In the genomic region with DNA sequence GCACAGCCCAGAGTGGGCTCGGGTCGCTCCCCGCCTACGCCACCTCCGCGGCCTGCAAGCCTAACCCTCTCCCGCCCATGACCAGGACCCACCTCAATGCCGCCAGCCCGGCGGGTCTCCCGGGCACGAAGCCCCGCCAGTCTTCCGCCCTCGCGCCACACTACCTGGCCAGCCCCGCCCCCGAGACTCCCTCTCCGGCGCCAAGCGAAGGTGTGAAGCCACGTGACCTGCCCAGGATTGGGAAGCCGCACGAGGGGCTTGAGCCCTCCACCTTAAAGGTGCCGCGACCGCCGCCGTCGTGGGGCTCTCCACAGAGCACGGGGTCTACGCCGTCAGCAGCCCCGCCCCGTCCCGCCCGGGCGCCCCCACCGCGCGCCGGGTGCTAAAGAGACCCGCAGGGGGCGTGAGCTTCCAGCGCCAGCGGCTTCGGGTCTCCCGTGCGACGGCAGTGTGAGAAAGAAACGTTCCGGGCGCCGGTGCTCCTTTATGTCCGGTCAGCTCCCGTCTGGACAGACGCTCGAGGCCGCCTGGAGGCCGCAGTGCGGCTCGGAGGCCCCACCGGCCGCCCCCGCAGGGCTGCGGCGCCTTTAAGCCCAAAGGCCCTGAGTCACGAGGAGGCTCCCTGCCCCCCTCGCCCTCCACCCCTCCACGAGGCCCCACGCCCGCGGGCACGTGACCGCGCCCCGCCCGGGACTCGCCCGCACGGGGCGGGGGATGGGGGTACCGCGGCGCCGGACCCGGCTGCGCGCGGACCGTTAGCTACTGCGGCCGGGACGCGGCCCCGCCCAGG, we compare ENCODE assay signal across 10 cellular contexts. TPM values are rescaled to one million over a fixed set of nuclear protein-coding genes. Genes with fewer than 3 reads are reported as not detected.
DNase-seq lines count a peak whose midpoint lies in the region; ATAC-seq, FAIRE-seq and TF ChIP-seq lines count a peak whose summit lies in the region.
"Had no signal": no experiment of that assay in that cellular context is flagged by ENCODE, and none has a peak within 500 bp of the region (broad histone marks: within the 10 kb centered on the region; RNA-seq: fewer than 3 reads in every experiment).

A gene (minus strand): TSS at position 319 of the 790 bp plus-strand sequence. CDS start 18,904 bp downstream, outside the sequence.

- 8 to 9% methylated on average over 69 to 96 of the region's 96 CpGs for WGBS in pancreas, 2 donors

- peak; percentile 12 for DNase-seq in NCI-H1092 treated with DMSO at 0.1 percent for 48 hours (lab: John Stamatoyannopoulos, UW)
- no peak for DNase-seq in NCI-H1092 (lab: John Stamatoyannopoulos, UW)
- DNase-seq in NCI-H446 treated with DMSO at 0.1 percent for 48 hours (lab: John Stamatoyannopoulos, UW) = peak; percentile 7
- DNase-seq in activated naive CD4-positive, alpha-beta T cell treated with anti-CD3 and anti-CD28 coated beads, Interleukin-2, amount 50 U/mL, for 16 hours = peak; percentile 67
- DNase-seq in head of caudate nucleus = peak; percentile 44 to 92 (median 79)
- peak; percentile 46 to 82 (median 62) for DNase-seq in pancreas
- DNase-seq in vagina (ENCODE audit: extremely low spot score in 2 of 2) = no peak
- no peak for DNase-seq in Kasumi-1 (lab: John Stamatoyannopoulos, UW)

- H3K36me3 ChIP-seq in pancreas (no peaks in the 10 kb centered on the region), vagina (no peaks in the 10 kb centered on the region)
- H3K36me3 ChIP-seq: BLaER1 treated with 17β-estradiol and CSF1 and Interleukin-3, amounts not matched to agents 10 nM and 100 nM had no signal

- H3K9me3 ChIP-seq in pancreas (no peaks in the 10 kb centered on the region), vagina (no peaks in the 10 kb centered on the region)

- no peak for TF ChIP-seq CTCF in pancreas (IDR thresholded peaks at IDR 0.05)
- no peak for TF ChIP-seq CTCF in vagina (IDR thresholded peaks at IDR 0.05)

- H3K27ac ChIP-seq in pancreas (no peak within 1 kb of the TSS), vagina (peak within 1 kb of the TSS; percentile 79)
- H3K27ac ChIP-seq: BLaER1 treated with 17β-estradiol and CSF1 and Interleukin-3, amounts not matched to agents 10 nM and 100 nM had no signal

- no peaks in the 10 kb centered on the region for H3K27me3 ChIP-seq in pancreas
- no peaks in the 10 kb centered on the region for H3K27me3 ChIP-seq in vagina
- H3K27me3 ChIP-seq: BLaER1 treated with 17β-estradiol and CSF1 and Interleukin-3, amounts not matched to agents 10 nM and 100 nM had no signal

- H3K4me1 ChIP-seq in pancreas (peaks cover 0 to 8% (median 7%) of the 10 kb centered on the region in 3 donors), vagina (peaks cover 32% of the 10 kb centered on the region)
- H3K4me1 ChIP-seq: BLaER1 treated with 17β-estradiol and CSF1 and Interleukin-3, amounts not matched to agents 10 nM and 100 nM had no signal

- peak in 1 of 2 donors; percentile 18 for TF ChIP-seq POLR2A in vagina (IDR thresholded peaks at IDR 0.05)

- peak within 1 kb of the TSS; percentile 30 to 48 (median 39) for H3K4me3 ChIP-seq in pancreas
- peak within 1 kb of the TSS; percentile 54 to 70 for H3K4me3 ChIP-seq in vagina
- H3K4me3 ChIP-seq: BLaER1 treated with 17β-estradiol and CSF1 and Interleukin-3, amounts not matched to agents 10 nM and 100 nM had no signal

- ATAC-seq in pancreas = peak; percentile 68 to 84 (median 74)

- no peak for FAIRE-seq in pancreas (lab: Jason Lieb, UNC)

- intact Hi-C loops in head of caudate nucleus (cut with DNase I) = loop anchor here (5.0 kb wide), 1 partner anchor 105 kb away; a partner anchor contains a TSS
- intact Hi-C loops in pancreas (cut with DNase I) = no loop called here
- intact Hi-C loops in vagina (cut with DNase I) = no loop called here

RNA-seq across cellular contexts. Expression of the gene that starts here (rescaled TPM):
- total RNA-seq in pancreas = 1 to 10 TPM in 3 of 6 donors, under 1 TPM in 3; 0.42 to 1.6 (median 1.1) TPM
- polyA plus RNA-seq in pancreas = 1 to 10 TPM in 1 of 2 donors, under 1 TPM in 1; 0.68 to 2.9 TPM
- total RNA-seq in vagina = 10.6 TPM
- total RNA-seq: glomerular endothelial cell had no signal

Comparison
In these comparisons a context has a peak if more than half of its experiments do, and no peak if none do; other contexts are left out.
1. DNase-seq: peak in NCI-H1092 treated with DMSO at 0.1 percent for 48 hours (single experiment), NCI-H446 treated with DMSO at 0.1 percent for 48 hours (single experiment), activated naive CD4-positive, alpha-beta T cell treated with anti-CD3 and anti-CD28 coated beads, Interleukin-2, amount 50 U/mL, for 16 hours (single experiment), head of caudate nucleus (42 of 42) and pancreas (6 of 6); none in NCI-H1092 (single experiment), vagina (0 of 2) and Kasumi-1 (0 of 2).